In genomic region chr2:131050896-131051295, GRCh38 we compare ENCODE assay signal across 17 cellular contexts. TPM values are rescaled to one million over a fixed set of nuclear protein-coding genes. Genes with fewer than 3 reads are reported as not detected.
A peak's percentile ranks its signal among the peaks of the same experiment; 100 is the strongest.
DNase-seq lines count a peak whose midpoint lies in the region; ATAC-seq, FAIRE-seq and TF ChIP-seq lines count a peak whose summit lies in the region.
"Had no signal": no experiment of that assay in that cellular context is flagged by ENCODE, and none has a peak within 500 bp of the region (broad histone marks: within the 10 kb centered on the region; RNA-seq: fewer than 3 reads in every experiment).

No MANE protein-coding gene starts in this region.

- H3K4me2 ChIP-seq in PC-3 (ENCODE audit: low read length): no peak overlapping the region
- H3K4me2 ChIP-seq in PC-9: no peak overlapping the region

- no peaks in the 10 kb centered on the region for H3K27me3 ChIP-seq in PC-3 (ENCODE audit: low read length)
- H3K27me3 ChIP-seq in PC-9 (ENCODE audit: insufficient read depth, low read depth): no peaks in the 10 kb centered on the region

- H3K36me3 ChIP-seq in PC-3 (ENCODE audit: low read depth, low read length) (peaks cover 78% of the 10 kb centered on the region), PC-9 (ENCODE audit: low read depth) (peaks cover 18% of the 10 kb centered on the region), kidney (ENCODE audit: control insufficient read depth in 1 of 2, insufficient read depth in 2 of 2, low read length in 2 of 2) (peaks cover 31 to 67% of the 10 kb centered on the region in 2 donors)

- no peak for ATAC-seq in PC-3
- no peak for ATAC-seq in esophagus mucosa
- no peak for ATAC-seq in HG03139 (IDR thresholded peaks at IDR 0.05; ENCODE audit: unreplicated experiment)
- ATAC-seq: HCT116, Right ventricle myocardium inferior had no signal

- DNase-seq in PC-3 (no peak), PC-9 (no peak), kidney (peak; percentile 24), posterior vena cava (ENCODE audit: low spot score) (peak; percentile 58), SW 1271 (lab: John Stamatoyannopoulos, UW) (no peak)
- DNase-seq: CD4-positive, CD25-positive, alpha-beta regulatory T cell; EL; GF-D8; Karpas-422; NCI-H1694; NCI-H446; NCI-H526 had no signal

- H3K9ac ChIP-seq in PC-3 (ENCODE audit: low read length) (no peak overlapping the region), kidney (ENCODE audit: low read length in 2 of 2) (no peak overlapping the region)

- H4K20me1 ChIP-seq in PC-3 (ENCODE audit: low read length) (peaks cover 6% of the 10 kb centered on the region; the same call in 1 of the 2 replicates), PC-9 (ENCODE audit: insufficient read depth) (peaks cover 43% of the 10 kb centered on the region)

- CTCF ChIA-PET in PC-3 (lab: Charles Lee): interaction anchor here (0.6 kb wide), 1 partner anchor 14 kb away, joined by 4 read pairs; no protein-coding TSS in a partner anchor
- CTCF ChIA-PET in PC-9 (lab: Charles Lee): no interaction called here

- no peak for TF ChIP-seq CTCF in PC-3 (conservative IDR thresholded peaks at IDR 0.05; ENCODE audit: low read depth, low read length)
- TF ChIP-seq CTCF in PC-9 (conservative IDR thresholded peaks at IDR 0.05): no peak
- no peak for TF ChIP-seq CTCF in kidney (IDR thresholded peaks at IDR 0.05; ENCODE audit: borderline replicate concordance, extremely low read depth, insufficient read depth)

- BruUV-seq in PC-3 (replicated peaks; lab: Mats Ljungman, UMichigan) (TSS peak; percentile 19), PC-9 (replicated peaks; lab: Mats Ljungman, UMichigan) (TSS peak; percentile 11)

- no peaks in the 10 kb centered on the region for H3K9me3 ChIP-seq in PC-3 (ENCODE audit: low read length)
- no peaks in the 10 kb centered on the region for H3K9me3 ChIP-seq in PC-9 (ENCODE audit: insufficient read depth, low read depth)
- no peaks in the 10 kb centered on the region for H3K9me3 ChIP-seq in kidney (ENCODE audit: control insufficient read depth in 1 of 2, low read length in 2 of 2)

- no peaks in the 10 kb centered on the region for H3F3A ChIP-seq in PC-3 (ENCODE audit: low read length, unreplicated experiment)
- 0 out of 2 replicates have a peak, but pooled peaks cover 4% of the 10 kb centered on the region for H3F3A ChIP-seq in PC-9 (ENCODE audit: insufficient read depth, low read depth)

- H3K4me1 ChIP-seq in PC-3 (ENCODE audit: insufficient read depth, low read length) (no peaks in the 10 kb centered on the region), PC-9 (replicated peaks; ENCODE audit: insufficient read depth) (no peaks in the 10 kb centered on the region), kidney (ENCODE audit: control insufficient read depth in 1 of 2, insufficient read depth in 1 of 2, low read depth in 1 of 2, low read length in 2 of 2) (no peaks in the 10 kb centered on the region)

- H2AFZ ChIP-seq in PC-3 (ENCODE audit: low read length): no peak overlapping the region
- H2AFZ ChIP-seq in PC-9: no peak overlapping the region

- POLR2A ChIA-PET in PC-3 (lab: Charles Lee; ENCODE audit: unreplicated experiment) (no interaction called here), PC-9 (lab: Charles Lee; ENCODE audit: unreplicated experiment) (no interaction called here)

- no peak overlapping the region for H3K27ac ChIP-seq in PC-3 (ENCODE audit: low read length)
- no peak overlapping the region for H3K27ac ChIP-seq in PC-9
- no peak overlapping the region for H3K27ac ChIP-seq in kidney (ENCODE audit: low read depth in 2 of 2, low read length in 2 of 2)

- FAIRE-seq in kidney (lab: Jason Lieb, UNC): no peak
- FAIRE-seq: H1 had no signal

- peaks cover 10% of the 10 kb centered on the region; the same call in 1 of the 2 replicates for H3K79me2 ChIP-seq in PC-3 (ENCODE audit: low read length)
- peaks cover 3% of the 10 kb centered on the region; the same call in 1 of the 2 replicates for H3K79me2 ChIP-seq in PC-9 (ENCODE audit: low read depth)

- H3K9me2 ChIP-seq in PC-3 (replicated peaks; ENCODE audit: low read length) (no peaks in the 10 kb centered on the region), PC-9 (ENCODE audit: insufficient read depth) (no peaks in the 10 kb centered on the region)

- intact Hi-C loops in PC-3 (cut with micrococcal nuclease): loop anchor here (10.0 kb wide), 1 partner anchor 256 kb away; no protein-coding TSS in a partner anchor
- intact Hi-C loops in PC-9 (cut with micrococcal nuclease; ENCODE audit: unreplicated experiment): no loop called here
- intact Hi-C loops in kidney (cut with DNase I): no loop called here
- intact Hi-C loops in posterior vena cava (cut with DNase I): no loop called here

- H3K4me3 ChIP-seq in PC-3 (ENCODE audit: low read length) (no peak overlapping the region), PC-9 (no peak overlapping the region), kidney (ENCODE audit: low read length in 2 of 2) (no peak overlapping the region)

RNA-seq across cellular contexts. Expression of gene FAM168B, which starts 42.4 kb away (rescaled TPM):
- total RNA-seq in PC-3 (2014; rRNA removed) (91.7 and 103 TPM in 2 replicates), PC-9 (2021) (66.6 and 79.6 TPM in 2 replicates), kidney (89.9 TPM), posterior vena cava (100 to 1,000 TPM in 1 of 2 donors, 10 to 100 TPM in 1; 87.4 to 104 TPM), esophagus mucosa (42.9 TPM)
- 34.1 TPM for polyA plus RNA-seq in kidney (ENCODE audit: insufficient read depth, low read depth, low replicate concordance)

RNA-seq across cellular contexts. Expression of gene PLEKHB2, which starts 54.2 kb away (rescaled TPM):
- total RNA-seq in PC-3 (2014; rRNA removed) (64.5 and 73.9 TPM in 2 replicates), PC-9 (2021) (43.7 and 46.2 TPM in 2 replicates), kidney (85.4 TPM), posterior vena cava (10 to 100 TPM; 25.4 to 40.4 TPM), esophagus mucosa (30.8 TPM)
- 110 TPM for polyA plus RNA-seq in kidney (ENCODE audit: insufficient read depth, low read depth, low replicate concordance)

Comparison
In these comparisons a context has a peak if more than half of its experiments do, and no peak if none do; other contexts are left out.
1. DNase-seq: peak in kidney (single experiment) and posterior vena cava (single experiment); none in PC-3 (single experiment), PC-9 (0 of 2) and SW 1271 (0 of 2).